ENCODE assay signal across 1 cellular context in the genomic region with DNA sequence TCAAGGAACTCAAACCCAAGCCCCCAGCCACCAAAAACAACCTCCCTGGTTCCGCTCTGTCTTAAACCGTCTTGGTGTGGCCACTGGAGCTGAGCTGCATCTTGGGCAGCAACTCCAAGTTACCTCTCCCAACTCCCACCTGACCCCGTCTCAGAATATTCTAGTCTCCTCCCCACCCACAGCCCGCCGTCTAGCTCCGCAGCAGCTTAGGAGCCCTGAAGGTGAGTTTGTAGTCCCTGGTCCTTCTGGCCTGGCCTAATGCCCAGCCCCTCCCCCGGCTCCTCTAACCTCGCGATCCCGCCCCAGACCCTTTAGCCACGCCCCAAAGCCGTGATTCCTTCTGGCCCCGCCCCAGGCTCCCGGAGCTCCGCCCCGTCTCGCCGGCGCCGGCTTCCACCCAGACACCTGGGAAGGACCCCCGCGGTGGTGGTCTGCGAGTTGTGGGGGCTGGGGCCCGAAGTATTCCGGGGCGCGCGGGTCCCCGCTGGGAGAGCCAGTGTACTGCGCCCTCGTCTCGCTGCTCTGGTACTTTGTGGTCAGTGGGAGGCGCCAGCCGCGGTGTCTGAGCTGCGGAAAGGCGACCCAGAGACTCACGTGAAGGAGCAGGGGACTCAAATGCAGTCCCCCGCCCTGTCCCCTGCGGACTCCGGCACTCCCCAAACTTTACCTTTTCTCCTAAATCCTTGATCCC.
TF ChIP-seq lines count a peak whose summit lies in the region.

No MANE protein-coding gene starts in this region.

TF ChIP-seq in endothelial cell of umbilical vein, 7 proteins besides CTCF, POLR2A, EP300 and RAD21:
- TF ChIP-seq, protein P1, sequence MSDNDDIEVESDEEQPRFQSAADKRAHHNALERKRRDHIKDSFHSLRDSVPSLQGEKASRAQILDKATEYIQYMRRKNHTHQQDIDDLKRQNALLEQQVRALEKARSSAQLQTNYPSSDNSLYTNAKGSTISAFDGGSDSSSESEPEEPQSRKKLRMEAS (IDR thresholded peaks at IDR 0.05; ENCODE audit: insufficient read depth, insufficient read length), result no peak
- no peak for TF ChIP-seq FOS (IDR thresholded peaks at IDR 0.05; ENCODE audit: borderline replicate concordance, insufficient read depth, low read length)
- TF ChIP-seq GATA2 (IDR thresholded peaks at IDR 0.05; ENCODE audit: insufficient read depth, insufficient read length, low read depth, low read length), result no peak
- no peak for TF ChIP-seq POLR2AphosphoS5 (IDR thresholded peaks at IDR 0.05; ENCODE audit: insufficient read depth, low read depth, low read length)
- no peak for TF ChIP-seq EZH2 (IDR thresholded peaks at IDR 0.05; ENCODE audit: borderline replicate concordance, low read depth, low read length, severe bottlenecking)
- no peak for TF ChIP-seq MYC (IDR thresholded peaks at IDR 0.05; ENCODE audit: low read depth, low read length)
- TF ChIP-seq JUN (IDR thresholded peaks at IDR 0.05; ENCODE audit: borderline replicate concordance, insufficient read depth, insufficient read length, low read depth), result no peak
